In genomic region chr17:45221081-45221996, GRCh38 we compare ENCODE assay signal across 8 cellular contexts. TPM values are rescaled to one million over a fixed set of nuclear protein-coding genes. Genes with fewer than 3 reads are reported as not detected.
DNase-seq lines count a peak whose midpoint lies in the region; ATAC-seq and TF ChIP-seq lines count a peak whose summit lies in the region.

TSS of gene FMNL1 (plus strand) at chr17:45221885. CDS start at chr17:45222125, 240 bp downstream.

- H3K4me1 ChIP-seq in thoracic aorta (ENCODE audit: control insufficient read depth in 1 of 2, low read depth in 2 of 2) = peaks cover 0 to 7% of the 10 kb centered on the region in 2 donors

- H3K27ac Mint-ChIP-seq in effector memory CD8-positive, alpha-beta T cell = peak within 1 kb of the TSS; percentile 100

- H3K27me3 ChIP-seq in thoracic aorta (replicated peaks; ENCODE audit: insufficient read depth) = no peaks in the 10 kb centered on the region

- peaks cover 70% of the 10 kb centered on the region for H3K36me3 Mint-ChIP-seq in effector memory CD8-positive, alpha-beta T cell (ENCODE audit: insufficient read depth)

- H3K27me3 Mint-ChIP-seq in effector memory CD8-positive, alpha-beta T cell = no peaks in the 10 kb centered on the region

- peak within 1 kb of the TSS; percentile 81 for H3K4me3 ChIP-seq in Jurkat, Clone E6-1 (ENCODE audit: low read length)
- H3K4me3 ChIP-seq in thoracic aorta = peak within 1 kb of the TSS; percentile 70

- ATAC-seq in effector memory CD8-positive, alpha-beta T cell (replicated peaks) = peak; percentile 13
- ATAC-seq in thoracic aorta (ENCODE audit: insufficient number of reproducible peaks, low FRiP score, low read depth) (peak; percentile 5), GM19395 (IDR thresholded peaks at IDR 0.05; ENCODE audit: unreplicated experiment) (no peak)

- H3K4me3 Mint-ChIP-seq in effector memory CD8-positive, alpha-beta T cell = peak within 1 kb of the TSS; percentile 97 to 98

- H3K27ac ChIP-seq in thoracic aorta = peak within 1 kb of the TSS in 1 of 2 donors; percentile 27

- DNase-seq in GF-D8 (lab: John Stamatoyannopoulos, UW) (peak; percentile 25), mucosa of gallbladder (ENCODE audit: low spot score) (peak; percentile 28), thoracic aorta (ENCODE audit: low spot score) (no peak), HPDE6-E6E7 (ENCODE audit: extremely low spot score) (no peak)
- no peak for DNase-seq in Jurkat, Clone E6-1 (ENCODE audit: low read depth, low spot score)
- DNase-seq in activated CD4-positive, alpha-beta T cell treated with anti-CD3 and anti-CD28 coated beads, Interleukin-2, amount 50 U/mL, for 1 hour = peak; percentile 61
- DNase-seq in effector memory CD8-positive, alpha-beta T cell = peak; percentile 55 to 60 (median 58)

- no peak for TF ChIP-seq CTCF in thoracic aorta (IDR thresholded peaks at IDR 0.05)

- H3K36me3 ChIP-seq in thoracic aorta = no peaks in the 10 kb centered on the region

- H3K9me3 ChIP-seq in thoracic aorta = no peaks in the 10 kb centered on the region

- no peaks in the 10 kb centered on the region for H3K9me3 Mint-ChIP-seq in effector memory CD8-positive, alpha-beta T cell

- H3K4me1 Mint-ChIP-seq in effector memory CD8-positive, alpha-beta T cell (ENCODE audit: low read depth in 2 of 2) = peaks cover 53 to 60% of the 10 kb centered on the region in 2 donors

RNA-seq across cellular contexts. Expression of gene FMNL1, which starts in this region (rescaled TPM):
- polyA plus RNA-seq in Jurkat, Clone E6-1 (2012; ENCODE audit: insufficient read depth, insufficient read length) = 276 TPM
- total RNA-seq in mucosa of gallbladder (30.7 TPM), thoracic aorta (10 to 100 TPM; 31.4 to 37.2 TPM)

Comparison
In these comparisons a context has a peak if more than half of its experiments do, and no peak if none do; other contexts are left out.
1. DNase-seq: peak in GF-D8 (single experiment), activated CD4-positive, alpha-beta T cell treated with anti-CD3 and anti-CD28 coated beads, Interleukin-2, amount 50 U/mL, for 1 hour (single experiment), effector memory CD8-positive, alpha-beta T cell (3 of 3) and mucosa of gallbladder (single experiment); none in Jurkat, Clone E6-1 (single experiment), thoracic aorta (single experiment) and HPDE6-E6E7 (single experiment).